ENCODE assay signal across 16 cellular contexts in the genomic region with DNA sequence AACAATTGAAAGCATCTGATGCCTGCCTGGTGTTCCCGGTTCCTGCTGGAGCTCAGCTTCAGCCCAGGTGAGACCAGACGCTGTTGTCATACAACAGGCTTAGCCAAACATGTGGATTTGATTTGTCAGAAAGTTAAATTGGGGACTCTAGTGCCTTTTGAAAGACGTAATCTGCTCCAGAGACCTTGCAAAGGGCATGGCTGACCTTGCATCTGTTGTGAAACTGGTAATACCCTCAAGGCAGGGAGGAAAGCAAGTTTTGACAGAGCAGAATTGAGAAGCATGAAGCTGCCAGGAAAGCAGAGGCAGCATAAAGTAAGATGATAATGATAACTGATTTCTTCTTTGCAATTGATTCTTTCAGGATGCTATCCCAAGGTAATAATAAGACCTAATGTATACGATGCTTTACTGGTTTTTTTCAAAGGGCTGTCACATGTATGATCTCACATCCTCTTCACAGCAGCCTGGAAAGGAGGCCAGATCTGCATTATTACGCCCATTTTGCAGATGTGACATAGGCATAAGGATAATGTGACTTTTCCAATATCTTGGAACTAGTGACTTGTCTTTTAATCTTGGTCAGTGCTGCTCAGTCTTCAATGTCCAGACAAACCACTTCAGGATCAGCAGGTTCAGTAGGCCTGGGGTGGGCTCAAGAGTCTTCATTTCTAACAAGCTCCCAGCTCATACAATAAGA.
"Had no signal": no experiment of that assay in that cellular context is flagged by ENCODE, and none has a peak within 500 bp of the region (broad histone marks: within the 10 kb centered on the region; RNA-seq: fewer than 3 reads in every experiment).

No MANE protein-coding gene starts in this region.

- H3K36me3 Mint-ChIP-seq: activated naive CD4-positive, alpha-beta T cell treated with anti-CD3 and anti-CD28 coated beads, Interleukin-2, amount 10 ng/mL, durations not matched to agents 7 days and 5 days had no signal

- H2AFZ ChIP-seq: neural progenitor cell had no signal

- DNase-seq: activated CD4-positive, alpha-beta T cell treated with anti-CD3 and anti-CD28 coated beads, Interleukin-2, amount 10 ng/mL, durations not matched to agents 7 days and 5 days; activated CD4-positive, CD25-positive, alpha-beta regulatory T cell; activated CD8-positive, alpha-beta memory T cell treated with anti-CD3 and anti-CD28 coated beads for 24 hours; activated naive CD4-positive, alpha-beta T cell treated with anti-CD3 and anti-CD28 coated beads, Interleukin-2, amount 10 ng/mL, durations not matched to agents 7 days and 5 days; endodermal cell; heart left ventricle; kidney; pancreas; stomach; T-helper 2 cell; uterus had no signal

- ATAC-seq: heart left ventricle, pancreas had no signal

- H3K4me2 ChIP-seq: neural progenitor cell had no signal

- H3K36me3 ChIP-seq: heart left ventricle, neural progenitor cell, pancreas, stomach, thoracic aorta, uterus had no signal

- H3K27ac ChIP-seq: heart left ventricle, neural progenitor cell, thoracic aorta, uterus had no signal

- H3K27ac Mint-ChIP-seq: activated CD4-positive, alpha-beta T cell treated with anti-CD3 and anti-CD28 coated beads, Interleukin-2, amount 10 ng/mL, durations not matched to agents 7 days and 5 days; activated naive CD4-positive, alpha-beta T cell treated with anti-CD3 and anti-CD28 coated beads, Interleukin-2, amount 10 ng/mL, durations not matched to agents 7 days and 5 days; activated T-helper 2 cell treated with anti-CD3 and anti-CD28 coated beads, Interferon-gamma antibody, Interleukin-2, Interleukin-4, amounts not matched to agents 10 μg/mL and 5 μg/mL and 100 μg/mL, durations not matched to agents 14 hours and 24 hours and 36 hours; endodermal cell; neural progenitor cell had no signal

- H3K27me3 ChIP-seq: heart left ventricle, neural progenitor cell, pancreas, stomach, uterus had no signal

- H3K4me1 ChIP-seq: uterus had no signal

- H3K4me1 Mint-ChIP-seq: activated CD4-positive, alpha-beta T cell treated with anti-CD3 and anti-CD28 coated beads, Interleukin-2, amount 10 ng/mL, durations not matched to agents 7 days and 5 days; activated naive CD4-positive, alpha-beta T cell treated with anti-CD3 and anti-CD28 coated beads, Interleukin-2, amount 10 ng/mL, durations not matched to agents 7 days and 5 days; central memory CD8-positive, alpha-beta T cell had no signal

- H3K9ac ChIP-seq: neural progenitor cell had no signal

- H3K27me3 Mint-ChIP-seq: activated CD4-positive, alpha-beta T cell treated with anti-CD3 and anti-CD28 coated beads, Interleukin-2, amount 10 ng/mL, durations not matched to agents 7 days and 5 days; activated naive CD4-positive, alpha-beta T cell treated with anti-CD3 and anti-CD28 coated beads, Interleukin-2, amount 10 ng/mL, durations not matched to agents 7 days and 5 days; central memory CD8-positive, alpha-beta T cell had no signal

- H3K9me3 Mint-ChIP-seq: activated CD4-positive, alpha-beta T cell treated with anti-CD3 and anti-CD28 coated beads, Interleukin-2, amount 10 ng/mL, durations not matched to agents 7 days and 5 days; activated naive CD4-positive, alpha-beta T cell treated with anti-CD3 and anti-CD28 coated beads, Interleukin-2, amount 10 ng/mL, durations not matched to agents 7 days and 5 days; activated T-helper 2 cell treated with anti-CD3 and anti-CD28 coated beads, Interferon-gamma antibody, Interleukin-2, Interleukin-4, amounts not matched to agents 10 μg/mL and 5 μg/mL and 100 μg/mL, durations not matched to agents 14 hours and 24 hours and 36 hours; central memory CD8-positive, alpha-beta T cell had no signal

- H3K9me3 ChIP-seq: pancreas, stomach, thoracic aorta, uterus had no signal

- H3K4me3 Mint-ChIP-seq: activated CD4-positive, alpha-beta T cell treated with anti-CD3 and anti-CD28 coated beads, Interleukin-2, amount 10 ng/mL, durations not matched to agents 7 days and 5 days; activated naive CD4-positive, alpha-beta T cell treated with anti-CD3 and anti-CD28 coated beads, Interleukin-2, amount 10 ng/mL, durations not matched to agents 7 days and 5 days; central memory CD8-positive, alpha-beta T cell; endodermal cell; neural progenitor cell had no signal

- H3K4me3 ChIP-seq: heart left ventricle, neural progenitor cell, pancreas, skin epidermis, stomach, thoracic aorta, uterus had no signal
